Comparison of ENCODE assay signal across 8 cellular contexts in the genomic region with DNA sequence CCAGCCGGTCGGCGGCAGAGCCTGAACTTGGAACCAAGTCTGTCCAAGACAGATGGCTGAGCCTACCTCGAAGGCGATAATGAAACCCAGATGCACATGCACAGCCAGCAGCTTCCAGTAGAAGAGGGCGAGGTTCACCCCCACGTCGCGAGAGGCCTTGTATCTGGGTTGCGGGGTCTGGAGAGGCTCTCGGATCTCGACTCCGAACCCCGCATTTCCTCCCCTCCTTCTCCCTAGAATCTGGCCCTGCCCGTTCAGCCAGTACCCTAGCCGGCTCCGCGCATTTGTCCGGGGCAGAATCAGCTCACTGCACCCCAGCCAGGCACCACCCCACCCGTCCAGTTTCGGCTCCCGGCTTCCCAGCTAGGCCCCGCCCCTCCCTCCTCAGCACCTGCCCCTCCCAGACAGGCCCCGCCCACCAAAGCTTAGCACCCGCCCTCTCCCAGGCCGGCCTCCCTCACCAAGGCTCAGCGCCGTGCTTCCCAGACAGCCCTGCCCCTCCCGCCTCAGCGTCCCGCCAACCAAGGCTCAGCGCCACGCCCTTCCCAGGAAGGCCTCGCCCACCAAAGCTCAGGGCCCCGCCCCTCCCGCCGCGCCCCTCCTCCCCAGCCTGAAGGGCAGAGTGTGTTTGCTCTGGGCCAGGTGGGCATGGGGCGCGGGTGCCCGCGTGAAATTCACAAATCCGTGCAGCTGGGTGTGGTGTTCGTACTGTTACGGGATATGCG. TPM values are rescaled to one million over a fixed set of nuclear protein-coding genes. Genes with fewer than 3 reads are reported as not detected.
DNase-seq lines count a peak whose midpoint lies in the region; ATAC-seq and TF ChIP-seq lines count a peak whose summit lies in the region.

No MANE protein-coding gene starts in this region.

- H3K4me1 ChIP-seq in OCI-LY7 (ENCODE audit: insufficient read depth, low read length, poor library complexity, severe bottlenecking) (peaks cover 16% of the 10 kb centered on the region), mucosa of rectum (ENCODE audit: control insufficient read depth in 2 of 2, insufficient read depth in 2 of 2, low read length in 2 of 2) (peaks cover 23 to 27% of the 10 kb centered on the region in 2 donors)

- no peaks in the 10 kb centered on the region for H3K79me2 ChIP-seq in OCI-LY7 (ENCODE audit: insufficient read depth, low read depth, low read length)

- POLR2A ChIA-PET in OCI-LY7 (lab: Charles Lee): interaction anchor here (0.5 to 1.1 kb wide), 7 partner anchors 10 to 270 kb away, joined by 3 to 7 read pairs (median 3); no protein-coding TSS in a partner anchor

- H3K4me3 ChIP-seq in OCI-LY7 (ENCODE audit: low read depth, low read length, poor library complexity, severe bottlenecking) (peak overlapping the region; percentile 65), mucosa of rectum (ENCODE audit: low read length in 2 of 2) (peak overlapping the region; percentile 86 to 88)

- H2AFZ ChIP-seq in OCI-LY7 (ENCODE audit: low read length): peak overlapping the region; percentile 70

- TF ChIP-seq CTCF in OCI-LY7 (conservative IDR thresholded peaks at IDR 0.05; ENCODE audit: low read length): no peak

- H3K27me3 ChIP-seq in mucosa of rectum (ENCODE audit: control insufficient read depth in 2 of 2, insufficient read depth in 2 of 2, low read length in 2 of 2): no peaks in the 10 kb centered on the region

- BruUV-seq in OCI-LY7 (replicated peaks; lab: Mats Ljungman, UMichigan): no TSS peak

- no peaks in the 10 kb centered on the region for H3K9me3 ChIP-seq in OCI-LY7 (ENCODE audit: low read length)
- H3K9me3 ChIP-seq in mucosa of rectum (ENCODE audit: control insufficient read depth in 2 of 2, low read length in 2 of 2): no peaks in the 10 kb centered on the region

- no peaks in the 10 kb centered on the region for H4K20me1 ChIP-seq in OCI-LY7 (ENCODE audit: insufficient read depth, low read length)

- DNase-seq in COLO829 (ENCODE audit: low spot score): peak; percentile 96
- peak in 75 of 76 experiments; percentile 51 to 99 (median 96) for DNase-seq in HUDEP-2 (lab: John Stamatoyannopoulos, UW; ENCODE audit: unreplicated experiment in 76 of 76)
- DNase-seq in OCI-LY7 (ENCODE audit: low spot score): peak; percentile 97
- peak; percentile 92 for DNase-seq in activated T-cell treated with anti-CD3 and anti-CD28 coated beads for 48 hours (ENCODE audit: low read depth)
- peak; percentile 98 to 99 for DNase-seq in erythroblast (lab: John Stamatoyannopoulos, UW)
- peak; percentile 75 to 86 for DNase-seq in stimulated activated CD8-positive, alpha-beta memory T cell treated with anti-CD3 and anti-CD28 coated beads, Interleukin-4, amount 100 ng/mL, for 1 hour (ENCODE audit: low read depth in 2 of 2, low spot score in 1 of 2)

- intact Hi-C loops in OCI-LY7 (cut with micrococcal nuclease; ENCODE audit: unreplicated experiment): no loop called here

- peak; percentile 79 for ATAC-seq in GM21367 (IDR thresholded peaks at IDR 0.05; ENCODE audit: unreplicated experiment)

- H3K9me2 ChIP-seq in OCI-LY7 (ENCODE audit: insufficient read depth, low read length): no peaks in the 10 kb centered on the region

- H3K27ac ChIP-seq in OCI-LY7 (ENCODE audit: low read depth, low read length, poor library complexity, severe bottlenecking) (no peak overlapping the region), mucosa of rectum (ENCODE audit: low read depth in 2 of 2, low read length in 2 of 2) (peak overlapping the region; percentile 88 to 94)

- peak; percentile 47 for TF ChIP-seq POLR2A in erythroblast (IDR thresholded peaks at IDR 0.05; ENCODE audit: low read length)

- H3K9ac ChIP-seq in mucosa of rectum (ENCODE audit: low read depth in 1 of 2, low read length in 2 of 2): peak overlapping the region; percentile 70 to 84

- H3K4me2 ChIP-seq in OCI-LY7 (ENCODE audit: low read length): peak overlapping the region; percentile 80

- H3K36me3 ChIP-seq in OCI-LY7 (ENCODE audit: insufficient read depth, low read length): no peaks in the 10 kb centered on the region
- H3K36me3 ChIP-seq in mucosa of rectum (ENCODE audit: control insufficient read depth in 2 of 2, insufficient read depth in 2 of 2, low read length in 2 of 2): no peaks in the 10 kb centered on the region

- CTCF ChIA-PET in OCI-LY7 (lab: Charles Lee; ENCODE audit: unreplicated experiment): interaction anchor here (0.7 to 1.1 kb wide), 2 partner anchors 37 to 138 kb away, joined by 3 to 4 read pairs; no protein-coding TSS in a partner anchor

RNA-seq across cellular contexts. Expression of a gene that starts 4.8 kb away (rescaled TPM):
- 2.7 and 5.9 TPM in 2 replicates for total RNA-seq in OCI-LY7 (2014; rRNA removed; shearing (Covaris generic))
- total RNA-seq in OCI-LY7 (2022): 3.9 and 6.2 TPM in 2 replicates

RNA-seq across cellular contexts. Expression of a gene that starts 19.8 kb away (rescaled TPM):
- total RNA-seq in OCI-LY7 (2014; rRNA removed; shearing (Covaris generic)): 7.9 and 11.6 TPM in 2 replicates
- total RNA-seq in OCI-LY7 (2022): 15.4 and 15.6 TPM in 2 replicates
